In genomic region chr2:35846-36245, GRCh38 we compare ENCODE assay signal across 20 cellular contexts. TPM values are rescaled to one million over a fixed set of nuclear protein-coding genes. Genes with fewer than 3 reads are reported as not detected.
DNase-seq lines count a peak whose midpoint lies in the region; ATAC-seq and TF ChIP-seq lines count a peak whose summit lies in the region.
"Had no signal": no experiment of that assay in that cellular context is flagged by ENCODE, and none has a peak within 500 bp of the region (broad histone marks: within the 10 kb centered on the region; RNA-seq: fewer than 3 reads in every experiment).

No MANE protein-coding gene starts in this region.

- H3K27me3 Mint-ChIP-seq in stimulated activated naive B cell treated with anti-CD40 and anti-IgM and Interleukin-4, amounts not matched to agents 10 μg/mL and 1 μg/mL and 100 μg/mL, for 72 hours = peaks cover 0 to 5% of the 10 kb centered on the region in 2 donors
- H3K27me3 Mint-ChIP-seq: activated naive CD8-positive, alpha-beta T cell had no signal

- TF ChIP-seq CTCF in LNCaP clone FGC (IDR thresholded peaks at IDR 0.05; ENCODE audit: control insufficient read depth, extremely low read depth, insufficient read depth) = no peak
- no peak for TF ChIP-seq CTCF in esophagus squamous epithelium (IDR thresholded peaks at IDR 0.05)
- no peak for TF ChIP-seq CTCF in upper lobe of left lung (IDR thresholded peaks at IDR 0.05)

- H3K4me1 ChIP-seq in esophagus squamous epithelium (peaks cover 27 to 99% (median 47%) of the 10 kb centered on the region in 3 donors), upper lobe of left lung (peaks cover 0 to 16% (median 6%) of the 10 kb centered on the region in 4 donors)
- H3K4me1 ChIP-seq: HAP-1, uterus had no signal

- no peak overlapping the region for H3K27ac Mint-ChIP-seq in stimulated activated naive B cell treated with anti-CD40 and anti-IgM and Interleukin-4, amounts not matched to agents 10 μg/mL and 1 μg/mL and 100 μg/mL, for 72 hours
- H3K27ac Mint-ChIP-seq: activated naive CD8-positive, alpha-beta T cell; CD14-positive monocyte had no signal

- peaks cover 0 to 20% (median 0%) of the 10 kb centered on the region in 3 donors for H3K36me3 ChIP-seq in esophagus squamous epithelium
- H3K36me3 ChIP-seq in upper lobe of left lung = no peaks in the 10 kb centered on the region
- H3K36me3 ChIP-seq: HAP-1, heart right ventricle, uterus had no signal

- intact Hi-C loops in esophagus squamous epithelium (cut with DNase I) = no loop called here

- no peak overlapping the region for H3K4me3 Mint-ChIP-seq in stimulated activated naive B cell treated with anti-CD40 and anti-IgM and Interleukin-4, amounts not matched to agents 10 μg/mL and 1 μg/mL and 100 μg/mL, for 72 hours
- H3K4me3 Mint-ChIP-seq: activated naive CD8-positive, alpha-beta T cell; CD14-positive monocyte; naive thymus-derived CD8-positive, alpha-beta T cell had no signal

- WGBS in esophagus squamous epithelium, 2 donors = 16 to 44% methylated on average over 3 to 4 of the region's 4 CpGs
- 38 to 43% methylated on average over 2 to 4 of the region's 4 CpGs for WGBS in upper lobe of left lung, 2 donors

- no peak overlapping the region for H3K4me3 ChIP-seq in LNCaP clone FGC (ENCODE audit: low read depth, low read length)
- no peak overlapping the region for H3K4me3 ChIP-seq in esophagus squamous epithelium
- no peak overlapping the region for H3K4me3 ChIP-seq in upper lobe of left lung
- H3K4me3 ChIP-seq: HAP-1, heart right ventricle, uterus had no signal

- peak overlapping the region; percentile 81 to 99 (median 96) for H3K27ac ChIP-seq in esophagus squamous epithelium
- no peak overlapping the region for H3K27ac ChIP-seq in upper lobe of left lung
- H3K27ac ChIP-seq: heart right ventricle, HL-60, uterus had no signal

- ATAC-seq in upper lobe of left lung (ENCODE audit: low FRiP score in 2 of 2) (peak; percentile 65 to 90), GM18867 (IDR thresholded peaks at IDR 0.05; ENCODE audit: unreplicated experiment) (no peak)
- no peak for ATAC-seq in stimulated activated naive B cell treated with anti-CD40 and anti-IgM and Interleukin-4, amounts not matched to agents 10 μg/mL and 1 μg/mL and 100 μg/mL, for 72 hours (replicated peaks)
- ATAC-seq: heart right ventricle; naive thymus-derived CD8-positive, alpha-beta T cell had no signal

- TF ChIP-seq POLR2A in esophagus squamous epithelium (IDR thresholded peaks at IDR 0.05) (peak in 1 of 4 donors; percentile 18), upper lobe of left lung (IDR thresholded peaks at IDR 0.05) (no peak)

- H3K36me3 Mint-ChIP-seq in stimulated activated naive B cell treated with anti-CD40 and anti-IgM and Interleukin-4, amounts not matched to agents 10 μg/mL and 1 μg/mL and 100 μg/mL, for 72 hours = no peaks in the 10 kb centered on the region
- H3K36me3 Mint-ChIP-seq: activated naive CD8-positive, alpha-beta T cell; CD14-positive monocyte had no signal

- no peaks in the 10 kb centered on the region for H3K9me3 Mint-ChIP-seq in stimulated activated naive B cell treated with anti-CD40 and anti-IgM and Interleukin-4, amounts not matched to agents 10 μg/mL and 1 μg/mL and 100 μg/mL, for 72 hours
- H3K9me3 Mint-ChIP-seq: naive thymus-derived CD8-positive, alpha-beta T cell had no signal

- no peak for TF ChIP-seq EP300 in upper lobe of left lung (IDR thresholded peaks at IDR 0.05)

- H3K9me3 ChIP-seq in esophagus squamous epithelium (no peaks in the 10 kb centered on the region), upper lobe of left lung (no peaks in the 10 kb centered on the region)
- H3K9me3 ChIP-seq: HAP-1, heart right ventricle, uterus had no signal

- DNase-seq in LNCaP clone FGC (ENCODE audit: low read depth) (peak; percentile 89), NCI-H748 treated with DMSO at 0.1 percent for 48 hours (lab: John Stamatoyannopoulos, UW) (peak; percentile 83), esophagus squamous epithelium (lab: John Stamatoyannopoulos, UW) (no peak), upper lobe of left lung (peak in 1 of 2 donors; percentile 87), NOMO-1 treated with DMSO at 0.1 percent for 48 hours (lab: John Stamatoyannopoulos, UW; ENCODE audit: unreplicated experiment) (no peak)
- DNase-seq in stimulated activated naive B cell treated with anti-CD40 and anti-IgM and Interleukin-4, amounts not matched to agents 10 μg/mL and 1 μg/mL and 100 μg/mL, for 72 hours = no peak
- DNase-seq: activated CD4-positive, CD25-positive, alpha-beta regulatory T cell treated with anti-CD3 and anti-CD28 coated beads, Interleukin-2, amount 50 U/mL, for 72 hours; activated CD8-positive, alpha-beta memory T cell treated with anti-CD3 and anti-CD28 coated beads, Interleukin-2, amount 50 U/mL, for 48 hours; heart right ventricle; Kasumi-1; naive thymus-derived CD8-positive, alpha-beta T cell; NCI-H2081; stimulated activated CD4-positive, alpha-beta T cell treated with anti-CD3 and anti-CD28 coated beads, Interleukin-4, amount 100 ng/mL, for 24 hours; uterus had no signal

- no peaks in the 10 kb centered on the region for H3K27me3 ChIP-seq in esophagus squamous epithelium
- no peaks in the 10 kb centered on the region for H3K27me3 ChIP-seq in upper lobe of left lung
- H3K27me3 ChIP-seq: uterus had no signal

- peaks cover 3 to 8% of the 10 kb centered on the region in 2 donors for H3K4me1 Mint-ChIP-seq in stimulated activated naive B cell treated with anti-CD40 and anti-IgM and Interleukin-4, amounts not matched to agents 10 μg/mL and 1 μg/mL and 100 μg/mL, for 72 hours
- H3K4me1 Mint-ChIP-seq: CD14-positive monocyte had no signal

RNA-seq across cellular contexts. Expression of gene FAM110C, which starts 10.5 kb away (rescaled TPM):
- total RNA-seq in esophagus squamous epithelium = 10 to 100 TPM; 41.7 to 68.0 (median 53.7) TPM
- 1 to 10 TPM; 2.7 to 6.7 (median 4.5) TPM for total RNA-seq in upper lobe of left lung
- total RNA-seq: OCI-LY7 had no signal

Comparison
In these comparisons a context has a peak if more than half of its experiments do, and no peak if none do; other contexts are left out.
1. DNase-seq: peak in LNCaP clone FGC (single experiment) and NCI-H748 treated with DMSO at 0.1 percent for 48 hours (single experiment); none in esophagus squamous epithelium (single experiment), stimulated activated naive B cell treated with anti-CD40 and anti-IgM and Interleukin-4, amounts not matched to agents 10 μg/mL and 1 μg/mL and 100 μg/mL, for 72 hours (single experiment) and NOMO-1 treated with DMSO at 0.1 percent for 48 hours (single experiment).
2. H3K27ac ChIP-seq: peak in esophagus squamous epithelium (4 of 4); none in upper lobe of left lung (0 of 4).
3. ATAC-seq: peak in upper lobe of left lung (2 of 2); none in stimulated activated naive B cell treated with anti-CD40 and anti-IgM and Interleukin-4, amounts not matched to agents 10 μg/mL and 1 μg/mL and 100 μg/mL, for 72 hours (0 of 2) and GM18867 (single experiment).
4. RNA of gene FAM110C, which starts 10.5 kb away (total RNA-seq): 41.7 to 68.0 TPM in esophagus squamous epithelium; 2.7 to 6.7 TPM in upper lobe of left lung; every median in the first group is over 4 times any median in the second.